Comparison of ENCODE assay signal across 23 cellular contexts in the genomic region with DNA sequence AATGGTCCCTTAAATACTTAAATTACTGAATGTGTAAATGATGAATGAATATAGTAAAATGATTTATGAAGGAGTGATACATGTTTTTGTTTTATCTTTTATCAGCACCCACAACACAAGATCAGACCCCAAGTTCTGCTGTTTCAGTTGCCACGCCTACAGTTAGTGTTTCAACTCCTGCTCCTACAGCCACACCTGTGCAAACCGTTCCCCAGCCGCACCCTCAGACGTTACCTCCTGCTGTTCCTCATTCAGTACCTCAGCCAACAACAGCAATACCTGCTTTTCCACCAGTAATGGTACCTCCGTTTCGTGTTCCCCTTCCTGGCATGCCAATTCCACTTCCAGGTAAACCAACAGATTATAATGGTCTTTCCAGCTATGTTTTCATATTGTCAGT. TPM values are rescaled to one million over a fixed set of nuclear protein-coding genes. Genes with fewer than 3 reads are reported as not detected.
"Had no signal": no experiment of that assay in that cellular context is flagged by ENCODE, and none has a peak within 500 bp of the region (broad histone marks: within the 10 kb centered on the region; RNA-seq: fewer than 3 reads in every experiment).

No MANE protein-coding gene starts in this region.

- H3K9me3 ChIP-seq: body of pancreas, psoas muscle, spleen, thoracic aorta had no signal

- H3K4me1 ChIP-seq: body of pancreas, psoas muscle had no signal

- H3K4me3 Mint-ChIP-seq: neural crest cell had no signal

- H3K9me3 Mint-ChIP-seq: activated naive CD4-positive, alpha-beta T cell treated with anti-CD3 and anti-CD28 coated beads, Interleukin-2, amount 50 U/mL, for 72 hours; neural crest cell had no signal

- DNase-seq: activated CD4-positive, CD25-positive, alpha-beta regulatory T cell treated with anti-CD3 and anti-CD28 coated beads, Interleukin-2, amount 50 U/mL, for 72 hours; activated gamma-delta T cell; activated T-cell treated with anti-CD3 and anti-CD28 coated beads, Interleukin-2, amount 50 U/mL, for 1 hour; amygdala; body of pancreas; caudate nucleus; effector CD8-positive, alpha-beta T cell; foreskin keratinocyte; glutamatergic neuron; kidney glomerular epithelial cell; psoas muscle; spleen had no signal

- H3K4me3 ChIP-seq: body of pancreas, psoas muscle, spleen, thoracic aorta had no signal

- H3K27ac ChIP-seq: body of pancreas, foreskin keratinocyte, psoas muscle, spleen, thoracic aorta had no signal

- ATAC-seq: activated naive CD4-positive, alpha-beta T cell treated with anti-CD3 and anti-CD28 coated beads, Interleukin-2, amount 50 U/mL, for 72 hours; body of pancreas; foreskin keratinocyte; psoas muscle; sciatic nerve; SK-N-SH treated with all-trans-retinoic acid at 6 μM for 48 hours had no signal

- H3K27me3 ChIP-seq: body of pancreas, foreskin keratinocyte, spleen had no signal

RNA-seq across cellular contexts. Expression of a gene that starts 52.5 kb away (rescaled TPM):
- total RNA-seq: activated naive CD4-positive, alpha-beta T cell treated with anti-CD3 and anti-CD28 coated beads, Interleukin-2, amount 50 U/mL, for 72 hours; body of pancreas; endothelial cell of umbilical vein; foreskin keratinocyte; liver; myocyte; neural crest cell; osteocyte; psoas muscle; sciatic nerve; spleen; T-helper 1 cell treated with Interleukin-12 subunit alpha and Interleukin-12 subunit beta and Interleukin-4 antibody, amounts not matched to agents 30 ng/mL and 1 ng/mL, for 36 hours; thoracic aorta; urinary bladder had no signal
- polyA plus RNA-seq: foreskin keratinocyte, liver, psoas muscle, spleen, urinary bladder had no signal
